9 cellular contexts compared by ENCODE assay signal in the genomic region with DNA sequence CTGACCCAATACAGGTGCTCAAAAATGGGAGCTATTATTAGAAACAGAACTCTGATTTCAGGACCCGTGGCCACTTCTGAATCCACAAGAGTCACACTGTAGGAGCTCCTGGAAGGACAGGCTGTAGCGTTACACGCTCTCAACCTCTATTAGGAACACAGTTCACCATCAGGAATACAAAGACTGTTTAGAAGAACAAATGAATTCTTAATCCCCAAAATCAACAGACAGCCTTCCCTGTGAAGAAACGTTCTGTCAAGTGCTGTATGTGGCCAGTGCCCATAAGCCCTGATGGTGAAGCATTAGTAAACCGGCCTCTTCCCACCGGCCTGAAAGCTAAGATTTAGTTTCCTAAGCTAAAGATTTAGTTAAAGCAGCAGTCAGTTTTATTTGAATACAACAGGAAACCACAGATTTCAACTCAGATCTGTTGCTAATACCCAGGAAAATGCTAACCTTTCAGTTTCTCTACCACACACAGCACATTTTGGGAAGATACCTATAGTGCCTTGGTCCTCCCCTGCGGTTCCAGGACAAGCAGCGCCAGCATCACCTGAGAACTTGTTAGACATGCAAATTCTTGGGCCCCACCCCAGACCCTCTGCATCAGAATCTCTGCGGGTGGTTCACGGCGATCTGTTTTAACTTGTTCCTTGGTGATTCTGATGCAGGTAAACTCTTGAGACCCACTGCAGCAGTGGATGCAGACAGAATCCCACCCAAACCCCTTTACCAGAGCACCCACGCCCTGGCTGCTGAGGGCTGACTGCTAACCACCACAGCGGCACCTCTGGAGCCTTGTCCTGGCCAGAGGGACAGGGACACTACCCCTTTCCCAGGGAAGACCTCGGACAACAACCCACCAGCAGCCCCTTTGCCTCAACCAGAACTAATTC. TPM values are rescaled to one million over a fixed set of nuclear protein-coding genes. Genes with fewer than 3 reads are reported as not detected.
DNase-seq lines count a peak whose midpoint lies in the region; ATAC-seq and TF ChIP-seq lines count a peak whose summit lies in the region.
"Had no signal": no experiment of that assay in that cellular context is flagged by ENCODE, and none has a peak within 500 bp of the region (broad histone marks: within the 10 kb centered on the region; RNA-seq: fewer than 3 reads in every experiment).

No MANE protein-coding gene starts in this region.

- no peaks in the 10 kb centered on the region for H3K36me3 ChIP-seq in WERI-Rb-1
- no peaks in the 10 kb centered on the region for H3K36me3 ChIP-seq in left lung
- H3K36me3 ChIP-seq: SJSA1 had no signal

- DNase-seq in ELF-1 (ENCODE audit: low read depth, low spot score) (peak; percentile 74), fibroblast of villous mesenchyme (ENCODE audit: low read depth) (peak; percentile 69), epidermal melanocyte (ENCODE audit: insufficient read length, low spot score) (no peak), GM19238 (ENCODE audit: insufficient read length, low spot score) (no peak), WERI-Rb-1 (no peak), left lung (no peak)

- no peak overlapping the region for H3K27ac ChIP-seq in WERI-Rb-1
- H3K27ac ChIP-seq in left lung: no peak overlapping the region
- H3K27ac ChIP-seq: SJSA1 had no signal

- H3K4me1 ChIP-seq in left lung: peaks cover 10 to 20% of the 10 kb centered on the region in 2 donors

- TF ChIP-seq CTCF in fibroblast of villous mesenchyme (IDR thresholded peaks at IDR 0.05; ENCODE audit: insufficient read depth, low read depth, low read length) (no peak), WERI-Rb-1 (IDR thresholded peaks at IDR 0.05; ENCODE audit: low read depth, low read length) (no peak), left lung (IDR thresholded peaks at IDR 0.05) (no peak)

- no peak overlapping the region for H3K4me3 ChIP-seq in fibroblast of villous mesenchyme (ENCODE audit: low read depth, low read length)
- H3K4me3 ChIP-seq in WERI-Rb-1 (ENCODE audit: low read depth, low read length): no peak overlapping the region
- no peak overlapping the region for H3K4me3 ChIP-seq in left lung
- H3K4me3 ChIP-seq: SJSA1 had no signal

- intact Hi-C loops in left lung (cut with DNase I): no loop called here

- H3K27me3 ChIP-seq in WERI-Rb-1 (ENCODE audit: insufficient read depth, low read depth, severe bottlenecking) (no peaks in the 10 kb centered on the region), left lung (peaks cover 0 to 9% of the 10 kb centered on the region in 2 donors)
- H3K27me3 ChIP-seq: SJSA1 had no signal

- ATAC-seq in GM21390 (IDR thresholded peaks at IDR 0.05; ENCODE audit: unreplicated experiment): peak; percentile 70
- ATAC-seq in HG03520 (IDR thresholded peaks at IDR 0.05; ENCODE audit: unreplicated experiment): peak; percentile 61
- no peak for ATAC-seq in left lung

- H3K9me3 ChIP-seq in WERI-Rb-1 (ENCODE audit: severe bottlenecking) (no peaks in the 10 kb centered on the region), left lung (no peaks in the 10 kb centered on the region)
- H3K9me3 ChIP-seq: SJSA1 had no signal

RNA-seq across cellular contexts. Expression of gene MTRES1, which starts 33.4 kb away (rescaled TPM):
- total RNA-seq in fibroblast of villous mesenchyme (12.1 and 12.2 TPM in 2 replicates), left lung (10 to 100 TPM; 14.1 to 15.8 TPM)

RNA-seq across cellular contexts. Expression of gene BEND3, which starts 53.9 kb away (rescaled TPM):
- total RNA-seq in fibroblast of villous mesenchyme (3.5 and 4.2 TPM in 2 replicates), left lung (1 to 10 TPM; 3.8 to 5.6 TPM)

Comparison
In these comparisons a context has a peak if more than half of its experiments do, and no peak if none do; other contexts are left out.
1. DNase-seq: peak in ELF-1 (single experiment) and fibroblast of villous mesenchyme (single experiment); none in epidermal melanocyte (single experiment), GM19238 (single experiment), WERI-Rb-1 (single experiment) and left lung (0 of 2).